In genomic region chr3:123664771-123665170, GRCh38 we compare ENCODE assay signal across 25 cellular contexts.
"Had no signal": no experiment of that assay in that cellular context is flagged by ENCODE, and none has a peak within 500 bp of the region (broad histone marks: within the 10 kb centered on the region; RNA-seq: fewer than 3 reads in every experiment).

No MANE protein-coding gene starts in this region.

- H3K4me3 ChIP-seq: adrenal gland, coronary artery, esophagus squamous epithelium, heart right ventricle, lower lobe of right lung, neural progenitor cell had no signal

- H3K9me3 Mint-ChIP-seq: activated B cell treated with CpG ODN at 0.5 μM for 24 hours; activated T-cell treated with anti-CD3 and anti-CD28 coated beads, Interleukin-2, amount 50 U/mL, for 24 hours; activated T-helper 2 cell treated with anti-CD3 and anti-CD28 coated beads, Interferon-gamma antibody, Interleukin-2, Interleukin-4, amounts not matched to agents 10 μg/mL and 5 μg/mL and 100 μg/mL, durations not matched to agents 14 hours and 24 hours and 36 hours; neural progenitor cell; stimulated activated naive CD8-positive, alpha-beta T cell treated with anti-CD3 and anti-CD28 coated beads, Interleukin-15, Interleukin-2, amounts not matched to agents 100 ng/mL and 50 ng/mL, for 24 hours had no signal

- H3K27ac ChIP-seq: heart right ventricle, neural progenitor cell had no signal

- H3K4me3 Mint-ChIP-seq: activated B cell treated with CpG ODN at 0.5 μM for 24 hours; activated CD4-positive, alpha-beta T cell treated with anti-CD3 and anti-CD28 coated beads for 36 hours; activated naive CD8-positive, alpha-beta T cell; activated T-cell treated with anti-CD3 and anti-CD28 coated beads, Interleukin-2, amount 50 U/mL, for 24 hours; naive thymus-derived CD8-positive, alpha-beta T cell; neural progenitor cell; stimulated activated naive CD8-positive, alpha-beta T cell treated with anti-CD3 and anti-CD28 coated beads, Interleukin-15, Interleukin-2, amounts not matched to agents 100 ng/mL and 50 ng/mL, for 24 hours; T-helper 17 cell had no signal

- FAIRE-seq: bronchial epithelial cell, keratinocyte had no signal

- DNase-seq: activated B cell treated with CpG ODN at 0.5 μM for 24 hours; activated CD4-positive, alpha-beta T cell treated with anti-CD3 and anti-CD28 coated beads for 36 hours; activated CD4-positive, alpha-beta T cell treated with anti-CD3 and anti-CD28 coated beads, Interleukin-2, amount 50 U/mL, for 4 hours; activated CD8-positive, alpha-beta memory T cell treated with anti-CD3 and anti-CD28 coated beads for 24 hours; activated CD8-positive, alpha-beta memory T cell treated with anti-CD3 and anti-CD28 coated beads, Interleukin-2, amount 50 U/mL, for 4 hours; activated naive CD4-positive, alpha-beta T cell; activated T-cell treated with anti-CD3 and anti-CD28 coated beads, Interleukin-2, amount 50 U/mL, for 24 hours; adrenal gland; esophagus squamous epithelium; lower lobe of right lung; stimulated activated CD4-positive, alpha-beta T cell treated with anti-CD3 and anti-CD28 coated beads, Interleukin-12 subunit alpha, Interleukin-12 subunit beta, amount 100 ng/mL, for 4 hours; stimulated activated CD4-positive, alpha-beta T cell treated with anti-CD3 and anti-CD28 coated beads, Interleukin-4, amount 100 ng/mL, for 4 hours; SW 1271; T-helper 17 cell; trophoblast cell had no signal

- H3K4me1 ChIP-seq: neural progenitor cell had no signal

- H3K36me3 ChIP-seq: heart right ventricle, neural progenitor cell had no signal

- ATAC-seq: activated CD4-positive, alpha-beta T cell treated with anti-CD3 and anti-CD28 coated beads for 36 hours; heart right ventricle; lower lobe of right lung; naive thymus-derived CD8-positive, alpha-beta T cell; T-helper 17 cell had no signal

- H3K36me3 Mint-ChIP-seq: activated naive CD8-positive, alpha-beta T cell; naive thymus-derived CD8-positive, alpha-beta T cell had no signal

- H3K27ac Mint-ChIP-seq: activated B cell treated with CpG ODN at 0.5 μM for 24 hours; activated CD4-positive, alpha-beta T cell treated with anti-CD3 and anti-CD28 coated beads for 36 hours; activated naive CD8-positive, alpha-beta T cell; activated T-cell treated with anti-CD3 and anti-CD28 coated beads, Interleukin-2, amount 50 U/mL, for 24 hours; activated T-helper 2 cell treated with anti-CD3 and anti-CD28 coated beads, Interferon-gamma antibody, Interleukin-2, Interleukin-4, amounts not matched to agents 10 μg/mL and 5 μg/mL and 100 μg/mL, durations not matched to agents 14 hours and 24 hours and 36 hours; naive thymus-derived CD8-positive, alpha-beta T cell; neural progenitor cell; progenitor cell of endocrine pancreas; stimulated activated naive CD8-positive, alpha-beta T cell treated with anti-CD3 and anti-CD28 coated beads, Interleukin-15, Interleukin-2, amounts not matched to agents 100 ng/mL and 50 ng/mL, for 24 hours; T-helper 17 cell had no signal

- H3K27me3 ChIP-seq: adrenal gland, esophagus squamous epithelium, heart right ventricle, neural progenitor cell had no signal

- H3K9me3 ChIP-seq: adrenal gland, esophagus squamous epithelium, heart right ventricle, lower lobe of right lung had no signal
